Comparison of ENCODE assay signal across 23 cellular contexts in genomic region chr18:74228312-74228711, GRCh38.
DNase-seq lines count a peak whose midpoint lies in the region; ATAC-seq, FAIRE-seq and TF ChIP-seq lines count a peak whose summit lies in the region.
"Had no signal": no experiment of that assay in that cellular context is flagged by ENCODE, and none has a peak within 500 bp of the region (broad histone marks: within the 10 kb centered on the region; RNA-seq: fewer than 3 reads in every experiment).

No MANE protein-coding gene starts in this region.

- no peak overlapping the region for H3K27ac Mint-ChIP-seq in activated CD8-positive, alpha-beta T cell treated with anti-CD3 and anti-CD28 coated beads for 36 hours
- H3K27ac Mint-ChIP-seq: CD4-positive, CD25-positive, alpha-beta regulatory T cell; CD8-positive, alpha-beta memory T cell had no signal

- no peak overlapping the region for H3K9ac ChIP-seq in kidney (ENCODE audit: low read length in 2 of 2)
- H3K9ac ChIP-seq: GM23248 had no signal

- peaks cover 1% of the 10 kb centered on the region for H3K27me3 Mint-ChIP-seq in activated CD8-positive, alpha-beta T cell treated with anti-CD3 and anti-CD28 coated beads for 36 hours
- H3K27me3 Mint-ChIP-seq: CD4-positive, CD25-positive, alpha-beta regulatory T cell had no signal

- H3K9me3 ChIP-seq in body of pancreas (no peaks in the 10 kb centered on the region), right lobe of liver (no peaks in the 10 kb centered on the region), stomach (no peaks in the 10 kb centered on the region), kidney (ENCODE audit: control insufficient read depth in 1 of 2, low read length in 2 of 2) (no peaks in the 10 kb centered on the region)
- H3K9me3 ChIP-seq: BE2C had no signal

- no peak overlapping the region for H3K4me3 Mint-ChIP-seq in activated CD8-positive, alpha-beta T cell treated with anti-CD3 and anti-CD28 coated beads for 36 hours
- H3K4me3 Mint-ChIP-seq: CD4-positive, CD25-positive, alpha-beta regulatory T cell; CD8-positive, alpha-beta memory T cell had no signal

- H3K4me1 ChIP-seq in body of pancreas (peaks cover 97% of the 10 kb centered on the region), right lobe of liver (peaks cover 0 to 80% (median 36%) of the 10 kb centered on the region in 4 donors), stomach (peaks cover 12 to 48% (median 40%) of the 10 kb centered on the region in 4 donors), kidney (ENCODE audit: control insufficient read depth in 1 of 2, insufficient read depth in 1 of 2, low read depth in 1 of 2, low read length in 2 of 2) (peaks cover 5 to 15% of the 10 kb centered on the region in 2 donors)

- H3K27ac ChIP-seq in body of pancreas, result peak overlapping the region; percentile 30 to 99 (median 92)
- peak overlapping the region; percentile 79 to 98 (median 89) for H3K27ac ChIP-seq in right lobe of liver
- peak overlapping the region; percentile 20 to 93 (median 37) for H3K27ac ChIP-seq in stomach
- H3K27ac ChIP-seq in kidney (ENCODE audit: low read depth in 2 of 2, low read length in 2 of 2), result no peak overlapping the region
- H3K27ac ChIP-seq: GM23248 had no signal

- H3K4me3 ChIP-seq in body of pancreas (no peak overlapping the region), epithelial cell of esophagus (ENCODE audit: low read length) (no peak overlapping the region), right lobe of liver (no peak overlapping the region), stomach (no peak overlapping the region), kidney (ENCODE audit: low read length in 2 of 2) (no peak overlapping the region)
- H3K4me3 ChIP-seq: GM23248 had no signal

- intact Hi-C loops in body of pancreas (cut with DNase I) (no loop called here), right lobe of liver (cut with DNase I) (no loop called here), stomach (cut with DNase I; ENCODE audit: low total_unique reads) (no loop called here), kidney (cut with DNase I) (no loop called here)
- intact Hi-C loops in activated CD8-positive, alpha-beta T cell treated with anti-CD3 and anti-CD28 coated beads for 36 hours (cut with micrococcal nuclease), result no loop called here

- TF ChIP-seq EP300 in stomach (IDR thresholded peaks at IDR 0.05), result no peak

- ATAC-seq in body of pancreas, result no peak
- peak in 1 of 4 donors; percentile 22 for ATAC-seq in right lobe of liver
- ATAC-seq in activated CD8-positive, alpha-beta T cell treated with anti-CD3 and anti-CD28 coated beads for 36 hours, result no peak

- POLR2A ChIA-PET in activated CD8-positive, alpha-beta T cell treated with anti-CD3 and anti-CD28 coated beads for 36 hours (lab: Charles Lee), result no interaction called here

- 68 to 71% methylated on average over 5 of the region's 5 CpGs for WGBS in body of pancreas, 2 donors
- WGBS in right lobe of liver (ENCODE audit: insufficient coverage, low coverage, low lambda C conversion rate, missing lambda C conversion rate), result 6% methylated on average over 2 of the region's 5 CpGs
- 72 to 83% (median 77%) methylated on average over 5 of the region's 5 CpGs for WGBS in stomach, 5 donors

- H3K27me3 ChIP-seq in body of pancreas (no peaks in the 10 kb centered on the region), right lobe of liver (no peaks in the 10 kb centered on the region), stomach (no peaks in the 10 kb centered on the region)
- H3K27me3 ChIP-seq: BE2C had no signal

- DNase-seq in body of pancreas, result peak in 1 of 4 donors; percentile 25
- peak; percentile 23 for DNase-seq in epithelial cell of esophagus (ENCODE audit: low read depth)
- no peak for DNase-seq in right lobe of liver
- DNase-seq in stomach, result no peak
- no peak for DNase-seq in NCI-H2081 treated with DMSO at 0.1 percent for 48 hours (lab: John Stamatoyannopoulos, UW)
- DNase-seq in activated CD8-positive, alpha-beta T cell treated with anti-CD3 and anti-CD28 coated beads for 36 hours, result no peak
- no peak for DNase-seq in kidney
- DNase-seq in EL, result no peak
- DNase-seq: ACHN; BE2C; C1 segment of cervical spinal cord; CD4-positive, CD25-positive, alpha-beta regulatory T cell; CD8-positive, alpha-beta memory T cell; COR-L47; DMS 273 treated with DMSO at 0.1 percent for 48 hours; DMS53; DND-41; GM23248; HCEC 1CT had no signal

- no peak for TF ChIP-seq POLR2A in body of pancreas (IDR thresholded peaks at IDR 0.05)
- no peak for TF ChIP-seq POLR2A in right lobe of liver (IDR thresholded peaks at IDR 0.05)
- no peak for TF ChIP-seq POLR2A in stomach (IDR thresholded peaks at IDR 0.05)

- FAIRE-seq in kidney (lab: Jason Lieb, UNC), result no peak
- FAIRE-seq: A204.1, G401.6, GM12891, H54 had no signal

- H3K36me3 ChIP-seq in body of pancreas (replicated peaks in 1 of 2; ENCODE audit: insufficient read depth in 1 of 2, low read depth in 2 of 2) (no peaks in the 10 kb centered on the region), right lobe of liver (no peaks in the 10 kb centered on the region), stomach (no peaks in the 10 kb centered on the region), kidney (ENCODE audit: control insufficient read depth in 1 of 2, insufficient read depth in 2 of 2, low read length in 2 of 2) (no peaks in the 10 kb centered on the region)
- H3K36me3 ChIP-seq: BE2C had no signal

- no peaks in the 10 kb centered on the region for H3K9me3 Mint-ChIP-seq in activated CD8-positive, alpha-beta T cell treated with anti-CD3 and anti-CD28 coated beads for 36 hours

- TF ChIP-seq CTCF in body of pancreas (IDR thresholded peaks at IDR 0.05), result no peak
- TF ChIP-seq CTCF in epithelial cell of esophagus (IDR thresholded peaks at IDR 0.05; ENCODE audit: insufficient read depth, low read depth, low read length, missing control alignments), result no peak
- TF ChIP-seq CTCF in right lobe of liver (IDR thresholded peaks at IDR 0.05), result no peak
- no peak for TF ChIP-seq CTCF in stomach (IDR thresholded peaks at IDR 0.05)
- no peak for TF ChIP-seq CTCF in activated CD8-positive, alpha-beta T cell treated with anti-CD3 and anti-CD28 coated beads for 36 hours (IDR thresholded peaks at IDR 0.05)
- TF ChIP-seq CTCF in kidney (IDR thresholded peaks at IDR 0.05; ENCODE audit: borderline replicate concordance, extremely low read depth, insufficient read depth), result no peak

- no peaks in the 10 kb centered on the region for H3K36me3 Mint-ChIP-seq in activated CD8-positive, alpha-beta T cell treated with anti-CD3 and anti-CD28 coated beads for 36 hours (ENCODE audit: low read depth)
- H3K36me3 Mint-ChIP-seq: CD4-positive, CD25-positive, alpha-beta regulatory T cell; CD8-positive, alpha-beta memory T cell had no signal

- no peaks in the 10 kb centered on the region for H3K4me1 Mint-ChIP-seq in activated CD8-positive, alpha-beta T cell treated with anti-CD3 and anti-CD28 coated beads for 36 hours (ENCODE audit: low read depth)
- H3K4me1 Mint-ChIP-seq: CD4-positive, CD25-positive, alpha-beta regulatory T cell; CD8-positive, alpha-beta memory T cell had no signal

- CTCF ChIA-PET in activated CD8-positive, alpha-beta T cell treated with anti-CD3 and anti-CD28 coated beads for 36 hours (lab: Charles Lee), result no interaction called here

Comparison
In these comparisons a context has a peak if more than half of its experiments do, and no peak if none do; other contexts are left out.
1. H3K27ac ChIP-seq: peak in body of pancreas (4 of 4), right lobe of liver (3 of 3) and stomach (5 of 5); none in kidney (0 of 2).